ENCODE assay signal across 1 cellular context in genomic region chr2:230715201-230715600, GRCh38.
TF ChIP-seq lines count a peak whose summit lies in the region.

No MANE protein-coding gene starts in this region.

TF ChIP-seq in SK-N-SH treated with all-trans-retinoic acid at 6 μM for 48 hours, 23 proteins besides CTCF, POLR2A, EP300 and RAD21 (continued from another document):
- no peak for TF ChIP-seq PATZ1 (CRISPR knock-in tag; IDR thresholded peaks at IDR 0.05; ENCODE audit: borderline replicate concordance)
- TF ChIP-seq SNAI2 (CRISPR knock-in tag; IDR thresholded peaks at IDR 0.05) = no peak
- TF ChIP-seq ZC3H10 (CRISPR knock-in tag; IDR thresholded peaks at IDR 0.05) = no peak
- no peak for TF ChIP-seq ARNTL (CRISPR knock-in tag; IDR thresholded peaks at IDR 0.05; ENCODE audit: borderline replicate concordance, low read depth)
- TF ChIP-seq ZNF8 (CRISPR knock-in tag; IDR thresholded peaks at IDR 0.05) = no peak
- no peak for TF ChIP-seq TSHZ2 (CRISPR knock-in tag; IDR thresholded peaks at IDR 0.05)
- no peak for TF ChIP-seq CSRNP3 (CRISPR knock-in tag; IDR thresholded peaks at IDR 0.05)
- TF ChIP-seq CREB5 (CRISPR knock-in tag; IDR thresholded peaks at IDR 0.05; ENCODE audit: low read depth) = no peak
- TF ChIP-seq RARB (CRISPR knock-in tag; IDR thresholded peaks at IDR 0.05) = no peak
- TF ChIP-seq ZNF565 (CRISPR knock-in tag; conservative IDR thresholded peaks at IDR 0.05; ENCODE audit: low read depth) = no peak
- TF ChIP-seq OSR1 (CRISPR knock-in tag; IDR thresholded peaks at IDR 0.05) = no peak
- no peak for TF ChIP-seq ZFP30 (CRISPR knock-in tag; IDR thresholded peaks at IDR 0.05)
- no peak for TF ChIP-seq TCF4 (CRISPR knock-in tag; IDR thresholded peaks at IDR 0.05; ENCODE audit: borderline replicate concordance)
